ENCODE assay signal across 1 cellular context in genomic region chr2:64067326-64067725, GRCh38.
TF ChIP-seq lines count a peak whose summit lies in the region.

No MANE protein-coding gene starts in this region.

TF ChIP-seq in K562, 482 proteins besides CTCF, POLR2A, EP300 and RAD21:
- no peak for TF ChIP-seq ZBTB5 (IDR thresholded peaks at IDR 0.05)
- TF ChIP-seq SRSF9 (IDR thresholded peaks at IDR 0.05; ENCODE audit: borderline replicate concordance, low read depth, low read length): no peak
- no peak for TF ChIP-seq TSC22D4 (tag; IDR thresholded peaks at IDR 0.05)
- no peak for TF ChIP-seq BRCA1 (IDR thresholded peaks at IDR 0.05)
- TF ChIP-seq BRCA1 (CRISPR knock-in tag; IDR thresholded peaks at IDR 0.05): no peak
- no peak for TF ChIP-seq MYNN (IDR thresholded peaks at IDR 0.05)
- no peak for TF ChIP-seq MYNN (CRISPR knock-in tag; IDR thresholded peaks at IDR 0.05)
- no peak for TF ChIP-seq ZFP30 (CRISPR knock-in tag; IDR thresholded peaks at IDR 0.05; ENCODE audit: borderline replicate concordance)
- TF ChIP-seq NCOR1 (IDR thresholded peaks at IDR 0.05): no peak
- TF ChIP-seq RFX7 (CRISPR knock-in tag; IDR thresholded peaks at IDR 0.05): no peak
- no peak for TF ChIP-seq ZKSCAN8 (CRISPR knock-in tag; IDR thresholded peaks at IDR 0.05)
- TF ChIP-seq RBFOX2 (IDR thresholded peaks at IDR 0.05; ENCODE audit: low read depth, low read length): no peak
- no peak for TF ChIP-seq PURB (CRISPR knock-in tag; IDR thresholded peaks at IDR 0.05; ENCODE audit: low read depth)
- no peak for TF ChIP-seq BMI1 (IDR thresholded peaks at IDR 0.05; ENCODE audit: low read length)
- no peak for TF ChIP-seq ELF2 (CRISPR knock-in tag; IDR thresholded peaks at IDR 0.05)
- TF ChIP-seq NONO (IDR thresholded peaks at IDR 0.05; ENCODE audit: low read depth in 2 of 2, low read length in 1 of 2): no peak
- TF ChIP-seq NR4A1 (CRISPR knock-in tag; IDR thresholded peaks at IDR 0.05): no peak
- TF ChIP-seq NR4A1 (tag; IDR thresholded peaks at IDR 0.05): no peak
- TF ChIP-seq BRD9 (IDR thresholded peaks at IDR 0.05; ENCODE audit: low read depth, partially characterized antibody): no peak
- no peak for TF ChIP-seq NUFIP1 (IDR thresholded peaks at IDR 0.05; ENCODE audit: partially characterized antibody)
- no peak for TF ChIP-seq ZNF133 (CRISPR knock-in tag; IDR thresholded peaks at IDR 0.05)
